In the genomic region with DNA sequence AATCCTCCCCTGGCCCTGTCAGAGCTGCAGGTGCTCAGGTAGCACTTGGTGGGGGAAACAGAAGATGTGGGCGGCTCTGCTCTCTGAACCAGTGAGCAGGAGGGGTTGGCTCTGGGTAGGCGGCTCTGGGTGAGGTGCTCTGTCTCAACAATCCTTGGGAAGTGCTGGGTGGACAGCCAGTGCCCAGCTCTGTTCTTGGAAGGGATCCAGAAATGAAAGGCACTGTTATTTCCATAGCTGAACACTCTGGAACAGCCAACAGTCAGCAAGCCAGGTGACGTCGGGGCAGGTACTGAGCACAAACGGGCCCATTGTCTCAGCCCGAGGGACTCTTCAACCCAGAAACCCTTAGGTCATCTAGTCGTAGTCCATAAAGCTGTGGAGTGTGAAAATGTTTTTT, we compare ENCODE assay signal across 16 cellular contexts. TPM values are rescaled to one million over a fixed set of nuclear protein-coding genes. Genes with fewer than 3 reads are reported as not detected.
"Had no signal": no experiment of that assay in that cellular context is flagged by ENCODE, and none has a peak within 500 bp of the region (broad histone marks: within the 10 kb centered on the region; RNA-seq: fewer than 3 reads in every experiment).

No MANE protein-coding gene starts in this region.

- H3K27ac ChIP-seq: left lung, parathyroid adenoma had no signal

- H3K9me3 ChIP-seq: left lung had no signal

- H3K4me3 Mint-ChIP-seq: activated B cell treated with CpG ODN at 0.5 μM for 24 hours; activated CD4-positive, alpha-beta T cell treated with anti-CD3 and anti-CD28 coated beads, Interleukin-2, amount 10 ng/mL, durations not matched to agents 7 days and 5 days; activated naive CD4-positive, alpha-beta T cell treated with anti-CD3 and anti-CD28 coated beads for 36 hours; activated T-helper 17 cell treated with anti-CD3 and anti-CD28 coated beads, Interleukin-2, amount 50 U/mL, for 72 hours; neural crest cell; type B pancreatic cell had no signal

- H3K27me3 Mint-ChIP-seq: activated CD4-positive, alpha-beta T cell treated with anti-CD3 and anti-CD28 coated beads, Interleukin-2, amount 10 ng/mL, durations not matched to agents 7 days and 5 days; activated T-helper 17 cell treated with anti-CD3 and anti-CD28 coated beads, Interleukin-2, amount 50 U/mL, for 72 hours had no signal

- H3K36me3 Mint-ChIP-seq: type B pancreatic cell had no signal

- H3K4me1 ChIP-seq: left lung, parathyroid adenoma had no signal

- ATAC-seq: activated T-helper 17 cell treated with anti-CD3 and anti-CD28 coated beads, Interleukin-2, amount 50 U/mL, for 72 hours; left lung had no signal

- H3K27ac Mint-ChIP-seq: activated B cell treated with CpG ODN at 0.5 μM for 24 hours; activated CD4-positive, alpha-beta T cell treated with anti-CD3 and anti-CD28 coated beads, Interleukin-2, amount 10 ng/mL, durations not matched to agents 7 days and 5 days; activated naive CD4-positive, alpha-beta T cell treated with anti-CD3 and anti-CD28 coated beads for 36 hours; activated T-helper 17 cell treated with anti-CD3 and anti-CD28 coated beads, Interleukin-2, amount 50 U/mL, for 72 hours; type B pancreatic cell had no signal

- DNase-seq: activated B cell treated with CpG ODN at 0.5 μM for 24 hours; activated CD4-positive, alpha-beta T cell treated with anti-CD3 and anti-CD28 coated beads, Interleukin-2, amount 10 ng/mL, durations not matched to agents 7 days and 5 days; activated CD8-positive, alpha-beta memory T cell treated with anti-CD3 and anti-CD28 coated beads for 24 hours; activated naive CD4-positive, alpha-beta T cell treated with anti-CD3 and anti-CD28 coated beads for 36 hours; central memory CD4-positive, alpha-beta T cell; dermis blood vessel endothelial cell; stimulated activated CD4-positive, alpha-beta T cell treated with anti-CD3 and anti-CD28 coated beads, Interleukin-12 subunit alpha, Interleukin-12 subunit beta, amount 100 ng/mL, for 4 hours; stimulated activated naive CD4-positive, alpha-beta T cell; T-helper 2 cell had no signal

- H3K4me1 Mint-ChIP-seq: activated B cell treated with CpG ODN at 0.5 μM for 24 hours; activated CD4-positive, alpha-beta T cell treated with anti-CD3 and anti-CD28 coated beads, Interleukin-2, amount 10 ng/mL, durations not matched to agents 7 days and 5 days; activated T-helper 17 cell treated with anti-CD3 and anti-CD28 coated beads, Interleukin-2, amount 50 U/mL, for 72 hours had no signal

- H3K4me3 ChIP-seq: left lung had no signal

RNA-seq across cellular contexts. Expression of gene OLFM1, which starts 36.3 kb away (rescaled TPM):
- total RNA-seq: activated B cell treated with CpG ODN at 0.5 μM for 24 hours; activated CD4-positive, alpha-beta T cell treated with anti-CD3 and anti-CD28 coated beads, Interleukin-2, amount 10 ng/mL, durations not matched to agents 7 days and 5 days; activated naive CD4-positive, alpha-beta T cell treated with anti-CD3 and anti-CD28 coated beads for 36 hours; epithelial cell of proximal tubule; myocyte had no signal
